In genomic region chr9:127726871-127727270, GRCh38 we compare ENCODE assay signal across 37 cellular contexts. TPM values are rescaled to one million over a fixed set of nuclear protein-coding genes. Genes with fewer than 3 reads are reported as not detected.
"Had no signal": no experiment of that assay in that cellular context is flagged by ENCODE, and none has a peak within 500 bp of the region (broad histone marks: within the 10 kb centered on the region; RNA-seq: fewer than 3 reads in every experiment).

No MANE protein-coding gene starts in this region.

- H3K27ac ChIP-seq: adrenal gland, body of pancreas, colonic mucosa, epithelial cell of prostate, esophagus squamous epithelium, gastroesophageal sphincter, heart right ventricle had no signal

- H3K36me3 ChIP-seq: colonic mucosa had no signal

- H3K4me1 ChIP-seq: body of pancreas, colonic mucosa had no signal

- ATAC-seq: activated CD4-positive, alpha-beta T cell treated with anti-CD3 and anti-CD28 coated beads for 36 hours; activated CD8-positive, alpha-beta memory T cell treated with anti-CD3 and anti-CD28 coated beads, Interleukin-2, amount 10 ng/mL, durations not matched to agents 7 days and 5 days; activated CD8-positive, alpha-beta T cell treated with anti-CD3 and anti-CD28 coated beads, Interleukin-2, amount 10 ng/mL, durations not matched to agents 7 days and 5 days; activated naive CD8-positive, alpha-beta T cell treated with anti-CD3 and anti-CD28 coated beads, Interleukin-2, amount 50 U/mL, for 24 hours; body of pancreas; gastroesophageal sphincter; heart right ventricle; T-helper 17 cell had no signal

- DNase-seq: activated CD4-positive, alpha-beta memory T cell treated with anti-CD3 and anti-CD28 coated beads for 36 hours; activated CD4-positive, alpha-beta T cell treated with anti-CD3 and anti-CD28 coated beads for 36 hours; activated CD4-positive, alpha-beta T cell treated with anti-CD3 and anti-CD28 coated beads, Interleukin-2, amount 10 ng/mL, durations not matched to agents 24 days and 14 days; activated CD4-positive, CD25-positive, alpha-beta regulatory T cell; activated CD4-positive, CD25-positive, alpha-beta regulatory T cell treated with anti-CD3 and anti-CD28 coated beads, Interleukin-2, amount 50 U/mL, for 72 hours; activated CD8-positive, alpha-beta memory T cell treated with anti-CD3 and anti-CD28 coated beads, Interleukin-2, amount 10 ng/mL, durations not matched to agents 7 days and 5 days; activated CD8-positive, alpha-beta memory T cell treated with anti-CD3 and anti-CD28 coated beads, Interleukin-2, amount 50 U/mL, for 4 hours; activated CD8-positive, alpha-beta T cell treated with anti-CD3 and anti-CD28 coated beads, Interleukin-2, amount 10 ng/mL, durations not matched to agents 7 days and 5 days; activated effector memory CD4-positive, alpha-beta T cell treated with anti-CD3 and anti-CD28 coated beads, Interleukin-2, amount 50 U/mL, for 16 hours; activated naive CD4-positive, alpha-beta T cell treated with anti-CD3 and anti-CD28 coated beads for 36 hours; activated naive CD8-positive, alpha-beta T cell treated with anti-CD3 and anti-CD28 coated beads for 36 hours; activated naive CD8-positive, alpha-beta T cell treated with anti-CD3 and anti-CD28 coated beads, Interleukin-2, amount 50 U/mL, for 24 hours; activated T-cell treated with anti-CD3 and anti-CD28 coated beads, Interleukin-2, amount 50 U/mL, for 1 hour; activated T-cell treated with anti-CD3 and anti-CD28 coated beads, Interleukin-2, amount 50 U/mL, for 48 hours; adrenal gland; amygdala; aorta; body of pancreas; central memory CD4-positive, alpha-beta T cell; cerebellar nuclear complex; colonic mucosa; effector CD8-positive, alpha-beta T cell; esophagus squamous epithelium; foreskin melanocyte; heart right ventricle; T-helper 17 cell; T1000 had no signal

- H3K4me3 ChIP-seq: adrenal gland, body of pancreas, colonic mucosa, esophagus squamous epithelium, gastroesophageal sphincter, heart right ventricle had no signal

- H3K27me3 ChIP-seq: adrenal gland, body of pancreas, colonic mucosa, esophagus squamous epithelium had no signal

- H3K9me3 ChIP-seq: adrenal gland, body of pancreas, colonic mucosa, esophagus squamous epithelium, gastroesophageal sphincter, heart right ventricle had no signal

- FAIRE-seq: endometrium, endothelial cell of umbilical vein had no signal

RNA-seq across cellular contexts. Expression of gene TTC16, which starts 11.0 kb away (rescaled TPM):
- total RNA-seq: activated CD4-positive, alpha-beta T cell treated with anti-CD3 and anti-CD28 coated beads, Interleukin-2, amount 10 ng/mL, durations not matched to agents 24 days and 14 days; activated T-helper 1 cell treated with anti-CD3 and anti-CD28 coated beads, Interleukin-12 subunit alpha, Interleukin-12 subunit beta, Interleukin-2, Interleukin-4 antibody, amounts not matched to agents 30 ng/mL and 10 ng/mL and 1 ng/mL, durations not matched to agents 14 hours and 24 hours and 36 hours; dermis microvascular lymphatic vessel endothelial cell; endothelial cell of umbilical vein; fibroblast of villous mesenchyme; gastroesophageal sphincter; glomerular endothelial cell had no signal
- polyA plus RNA-seq: aorta, endothelial cell of umbilical vein, fibroblast of lung had no signal

RNA-seq across cellular contexts. Expression of gene CFAP157, which starts 20.1 kb away (rescaled TPM):
- total RNA-seq: activated CD4-positive, alpha-beta T cell treated with anti-CD3 and anti-CD28 coated beads for 36 hours; activated CD4-positive, alpha-beta T cell treated with anti-CD3 and anti-CD28 coated beads, Interleukin-2, amount 10 ng/mL, durations not matched to agents 24 days and 14 days; activated CD8-positive, alpha-beta memory T cell treated with anti-CD3 and anti-CD28 coated beads for 36 hours; activated CD8-positive, alpha-beta memory T cell treated with anti-CD3 and anti-CD28 coated beads, Interleukin-2, amount 10 ng/mL, durations not matched to agents 7 days and 5 days; activated naive CD8-positive, alpha-beta T cell treated with anti-CD3 and anti-CD28 coated beads for 36 hours; dermis microvascular lymphatic vessel endothelial cell; endothelial cell of umbilical vein; glomerular endothelial cell had no signal
- polyA plus RNA-seq: fibroblast of lung had no signal

RNA-seq across cellular contexts. Expression of gene SH2D3C, which starts 51.6 kb away (rescaled TPM):
- total RNA-seq: fibroblast of lung had no signal
